19 cellular contexts compared by ENCODE assay signal in genomic region chr14:22656945-22657711, GRCh38. TPM values are rescaled to one million over a fixed set of nuclear protein-coding genes. Genes with fewer than 3 reads are reported as not detected.
DNase-seq lines count a peak whose midpoint lies in the region; ATAC-seq and TF ChIP-seq lines count a peak whose summit lies in the region.
"Had no signal": no experiment of that assay in that cellular context is flagged by ENCODE, and none has a peak within 500 bp of the region (broad histone marks: within the 10 kb centered on the region; RNA-seq: fewer than 3 reads in every experiment).

No MANE protein-coding gene starts in this region.

- TF ChIP-seq POLR2A in suprapubic skin (IDR thresholded peaks at IDR 0.05), result no peak

- H3K27ac ChIP-seq in A673 (ENCODE audit: low read depth, low read length, poor library complexity, severe bottlenecking) (no peak overlapping the region), suprapubic skin (no peak overlapping the region)
- H3K27ac ChIP-seq: ascending aorta had no signal

- H3K4me3 ChIP-seq in A673 (ENCODE audit: low read depth, low read length, poor library complexity, severe bottlenecking) (no peak overlapping the region), fibroblast of mammary gland (ENCODE audit: control insufficient read depth, low read depth, low read length) (no peak overlapping the region), suprapubic skin (no peak overlapping the region)
- H3K4me3 ChIP-seq: ascending aorta, MG63 had no signal

- WGBS in suprapubic skin, result 72% methylated on average over 8 of the region's 8 CpGs

- TF ChIP-seq EP300 in suprapubic skin (IDR thresholded peaks at IDR 0.05), result no peak

- ATAC-seq in HG03196 (IDR thresholded peaks at IDR 0.05; ENCODE audit: unreplicated experiment), result no peak
- ATAC-seq: natural killer cell treated with Interleukin-12 subunit alpha and Interleukin-12 subunit beta and Interleukin-15 and Interleukin-18, amount 100 ng/mL, for 72 hours had no signal

- TF ChIP-seq CTCF in A673 (conservative IDR thresholded peaks at IDR 0.05; ENCODE audit: low read depth, low read length), result no peak
- no peak for TF ChIP-seq CTCF in fibroblast of mammary gland (conservative IDR thresholded peaks at IDR 0.05; ENCODE audit: control insufficient read depth, insufficient read depth, low read depth, low read length)
- no peak for TF ChIP-seq CTCF in nephron (IDR thresholded peaks at IDR 0.05; ENCODE audit: unreplicated experiment in 3 of 3)
- no peak for TF ChIP-seq CTCF in suprapubic skin (IDR thresholded peaks at IDR 0.05)

- BruUV-seq in A673 (replicated peaks; lab: Mats Ljungman, UMichigan), result no TSS peak

- peaks cover 14% of the 10 kb centered on the region for H3K4me1 ChIP-seq in A673 (ENCODE audit: insufficient read depth, low read length, poor library complexity, severe bottlenecking)
- H3K4me1 ChIP-seq in suprapubic skin, result peaks cover 10% of the 10 kb centered on the region

- no peaks in the 10 kb centered on the region for H3K9me3 Mint-ChIP-seq in nephron
- H3K9me3 Mint-ChIP-seq: activated CD4-positive, alpha-beta memory T cell treated with anti-CD3 and anti-CD28 coated beads for 36 hours; activated T-helper 17 cell treated with anti-CD3 and anti-CD28 coated beads, Interleukin-2, amount 50 U/mL, for 72 hours; HFFc6; natural killer cell treated with Interleukin-12 subunit alpha and Interleukin-12 subunit beta and Interleukin-15 and Interleukin-18, amount 100 ng/mL, for 72 hours had no signal

- no peaks in the 10 kb centered on the region for H3K9me3 ChIP-seq in A673 (ENCODE audit: low read depth, low read length, poor library complexity, severe bottlenecking)
- no peaks in the 10 kb centered on the region for H3K9me3 ChIP-seq in suprapubic skin
- H3K9me3 ChIP-seq: ascending aorta, MG63 had no signal

- intact Hi-C loops in A673 (cut with micrococcal nuclease; ENCODE audit: unreplicated experiment), result loop anchor here (1.0 to 10.0 kb wide), 2 partner anchors 196 to 352 kb away; no protein-coding TSS in a partner anchor

- peaks cover 21% of the 10 kb centered on the region for H3K4me1 Mint-ChIP-seq in nephron
- H3K4me1 Mint-ChIP-seq: activated T-helper 17 cell treated with anti-CD3 and anti-CD28 coated beads, Interleukin-2, amount 50 U/mL, for 72 hours had no signal

- no peaks in the 10 kb centered on the region for H3K27me3 Mint-ChIP-seq in nephron (ENCODE audit: low read depth)
- H3K27me3 Mint-ChIP-seq: activated CD4-positive, alpha-beta memory T cell treated with anti-CD3 and anti-CD28 coated beads for 36 hours; activated T-helper 17 cell treated with anti-CD3 and anti-CD28 coated beads, Interleukin-2, amount 50 U/mL, for 72 hours; natural killer cell treated with Interleukin-12 subunit alpha and Interleukin-12 subunit beta and Interleukin-15 and Interleukin-18, amount 100 ng/mL, for 72 hours had no signal

- POLR2A ChIA-PET in A673 (lab: Charles Lee; ENCODE audit: low non-redundant PET), result no interaction called here

- no peaks in the 10 kb centered on the region for H3K27me3 ChIP-seq in A673 (replicated peaks; ENCODE audit: insufficient read depth, low read depth, low read length, poor library complexity)
- H3K27me3 ChIP-seq in suprapubic skin, result no peaks in the 10 kb centered on the region
- H3K27me3 ChIP-seq: ascending aorta, MG63 had no signal

- peak overlapping the region; percentile 89 to 96 (median 95) for H3K27ac Mint-ChIP-seq in nephron
- H3K27ac Mint-ChIP-seq: activated CD4-positive, alpha-beta memory T cell treated with anti-CD3 and anti-CD28 coated beads for 36 hours; activated T-helper 17 cell treated with anti-CD3 and anti-CD28 coated beads, Interleukin-2, amount 50 U/mL, for 72 hours; HFFc6; natural killer cell treated with Interleukin-12 subunit alpha and Interleukin-12 subunit beta and Interleukin-15 and Interleukin-18, amount 100 ng/mL, for 72 hours had no signal

- CTCF ChIA-PET in A673 (lab: Charles Lee), result interaction anchor here (1.2 to 1.8 kb wide), 2 partner anchors 56 to 87 kb away, joined by 6 to 8 read pairs; no protein-coding TSS in a partner anchor

- no peaks in the 10 kb centered on the region for H3K36me3 Mint-ChIP-seq in nephron (ENCODE audit: low read depth)
- H3K36me3 Mint-ChIP-seq: activated CD4-positive, alpha-beta memory T cell treated with anti-CD3 and anti-CD28 coated beads for 36 hours; natural killer cell treated with Interleukin-12 subunit alpha and Interleukin-12 subunit beta and Interleukin-15 and Interleukin-18, amount 100 ng/mL, for 72 hours had no signal

- no peaks in the 10 kb centered on the region for H3K36me3 ChIP-seq in A673 (ENCODE audit: insufficient read depth, low read length, poor library complexity, severe bottlenecking)
- H3K36me3 ChIP-seq in suprapubic skin, result no peaks in the 10 kb centered on the region
- H3K36me3 ChIP-seq: ascending aorta, MG63 had no signal

- peak; percentile 52 for DNase-seq in A673 (ENCODE audit: low spot score)
- peak; percentile 70 for DNase-seq in RPMI7951 (ENCODE audit: low read depth)
- DNase-seq in fibroblast of mammary gland (ENCODE audit: low read depth), result peak; percentile 69
- no peak for DNase-seq in hepatic stellate cell (ENCODE audit: low spot score)
- DNase-seq in effector CD4-positive, alpha-beta T cell, result no peak
- no peak for DNase-seq in suprapubic skin (ENCODE audit: low spot score in 2 of 2)
- DNase-seq: activated CD4-positive, alpha-beta memory T cell treated with anti-CD3 and anti-CD28 coated beads for 36 hours; effector memory CD4-positive, alpha-beta T cell; islet precursor cell; MG63; NCI-H2029 treated with DMSO at 0.1 percent for 48 hours; NCI-H774 had no signal

- H3K4me3 Mint-ChIP-seq in nephron, result no peak overlapping the region
- H3K4me3 Mint-ChIP-seq: activated CD4-positive, alpha-beta memory T cell treated with anti-CD3 and anti-CD28 coated beads for 36 hours; activated T-helper 17 cell treated with anti-CD3 and anti-CD28 coated beads, Interleukin-2, amount 50 U/mL, for 72 hours; HFFc6; natural killer cell treated with Interleukin-12 subunit alpha and Interleukin-12 subunit beta and Interleukin-15 and Interleukin-18, amount 100 ng/mL, for 72 hours had no signal

RNA-seq across cellular contexts. Expression of gene OR6J1, which starts 13.0 kb away (rescaled TPM):
- total RNA-seq in A673 (2021), result not detected in 2 replicates
- not detected in 2 replicates for total RNA-seq in RPMI7951 (2014; rRNA removed; shearing (Covaris generic))
- total RNA-seq in suprapubic skin, result not detected
- total RNA-seq: activated CD4-positive, alpha-beta memory T cell treated with anti-CD3 and anti-CD28 coated beads for 36 hours; activated T-helper 17 cell treated with anti-CD3 and anti-CD28 coated beads, Interleukin-2, amount 50 U/mL, for 72 hours; ascending aorta; HFFc6; natural killer cell treated with Interleukin-12 subunit alpha and Interleukin-12 subunit beta and Interleukin-15 and Interleukin-18, amount 100 ng/mL, for 72 hours; SK-MEL-5 had no signal

RNA-seq across cellular contexts. Expression of gene ABHD4, which starts 59.0 kb away (rescaled TPM):
- total RNA-seq in A673 (2021), result 36.6 and 40.7 TPM in 2 replicates
- total RNA-seq in RPMI7951 (2014; rRNA removed; shearing (Covaris generic)), result 15.5 and 16.1 TPM in 2 replicates
- 10 to 100 TPM; 15.3 to 30.4 (median 21.8) TPM for total RNA-seq in suprapubic skin

Comparison
In these comparisons a context has a peak if more than half of its experiments do, and no peak if none do; other contexts are left out.
1. DNase-seq: peak in A673 (single experiment), RPMI7951 (single experiment) and fibroblast of mammary gland (single experiment); none in hepatic stellate cell (single experiment), effector CD4-positive, alpha-beta T cell (single experiment) and suprapubic skin (0 of 2).